In the genomic region with DNA sequence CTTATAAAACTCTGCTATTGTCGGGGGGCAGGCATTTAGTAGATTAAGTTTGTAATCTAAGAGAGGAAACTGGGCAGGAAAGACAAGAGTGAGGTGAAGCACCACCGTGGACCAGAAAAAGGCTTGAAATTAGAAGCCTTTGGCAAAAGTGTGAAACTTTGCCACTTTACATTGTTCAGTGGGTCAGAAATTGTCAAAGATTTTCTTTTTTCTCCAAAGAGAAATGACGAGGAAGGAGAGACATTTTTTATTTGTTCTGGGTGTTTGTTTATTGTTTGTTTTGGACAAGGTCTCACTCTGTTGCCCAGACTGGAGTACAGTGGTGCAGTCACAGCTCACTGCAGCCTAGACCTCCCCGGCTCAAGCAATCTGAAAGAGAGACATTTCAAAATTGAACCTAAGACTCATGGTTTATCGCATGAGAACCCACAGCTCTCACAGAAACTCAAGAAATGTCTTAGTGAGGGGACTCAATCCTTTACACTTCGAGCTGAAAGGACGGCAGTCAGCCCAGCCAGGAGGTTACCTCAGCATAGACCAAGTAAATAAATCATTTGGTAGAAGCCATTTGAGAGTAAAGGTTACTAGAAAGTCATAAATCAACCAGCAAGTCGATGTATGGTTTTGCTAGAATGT, we compare ENCODE assay signal across 9 cellular contexts.
A peak's percentile ranks its signal among the peaks of the same experiment; 100 is the strongest.
DNase-seq lines count a peak whose midpoint lies in the region; ATAC-seq lines count a peak whose summit lies in the region.
"Had no signal": no experiment of that assay in that cellular context is flagged by ENCODE, and none has a peak within 500 bp of the region (broad histone marks: within the 10 kb centered on the region; RNA-seq: fewer than 3 reads in every experiment).

No MANE protein-coding gene starts in this region.

- no peaks in the 10 kb centered on the region for H3K9me3 Mint-ChIP-seq in natural killer cell treated with Interleukin-12 subunit alpha and Interleukin-12 subunit beta and Interleukin-15 and Interleukin-18, amount 100 ng/mL, for 72 hours

- peaks cover 31 to 59% of the 10 kb centered on the region in 2 donors for H3K4me1 Mint-ChIP-seq in natural killer cell treated with Interleukin-12 subunit alpha and Interleukin-12 subunit beta and Interleukin-15 and Interleukin-18, amount 100 ng/mL, for 72 hours (ENCODE audit: low read depth in 2 of 2)

- peaks cover 5% of the 10 kb centered on the region for H3K36me3 Mint-ChIP-seq in natural killer cell treated with Interleukin-12 subunit alpha and Interleukin-12 subunit beta and Interleukin-15 and Interleukin-18, amount 100 ng/mL, for 72 hours

- H3K4me3 Mint-ChIP-seq in natural killer cell treated with Interleukin-12 subunit alpha and Interleukin-12 subunit beta and Interleukin-15 and Interleukin-18, amount 100 ng/mL, for 72 hours = peak overlapping the region; percentile 83

- DNase-seq in natural killer cell treated with Interleukin-12 subunit alpha and Interleukin-12 subunit beta and Interleukin-15 and Interleukin-18, amount 100 ng/mL, for 72 hours (ENCODE audit: low spot score) = no peak
- DNase-seq in ureter (ENCODE audit: low spot score) = no peak
- no peak for DNase-seq in effector CD8-positive, alpha-beta T cell (lab: John Stamatoyannopoulos, UW)
- DNase-seq in activated naive CD4-positive, alpha-beta T cell (lab: John Stamatoyannopoulos, UW) = no peak
- DNase-seq: left ventricle myocardium superior, SJCRH30 had no signal

- H3K27ac Mint-ChIP-seq in natural killer cell treated with Interleukin-12 subunit alpha and Interleukin-12 subunit beta and Interleukin-15 and Interleukin-18, amount 100 ng/mL, for 72 hours = peak overlapping the region; percentile 75 to 85

- ATAC-seq in GM18909 (IDR thresholded peaks at IDR 0.05; ENCODE audit: poor library complexity, unreplicated experiment) (peak; percentile 77), HG02571 (IDR thresholded peaks at IDR 0.05; ENCODE audit: unreplicated experiment) (peak; percentile 69), HG03521 (IDR thresholded peaks at IDR 0.05; ENCODE audit: unreplicated experiment) (peak; percentile 64)
- ATAC-seq in natural killer cell treated with Interleukin-12 subunit alpha and Interleukin-12 subunit beta and Interleukin-15 and Interleukin-18, amount 100 ng/mL, for 72 hours = peak; percentile 55 to 70
- ATAC-seq: left ventricle myocardium superior had no signal

- no peaks in the 10 kb centered on the region for H3K27me3 Mint-ChIP-seq in natural killer cell treated with Interleukin-12 subunit alpha and Interleukin-12 subunit beta and Interleukin-15 and Interleukin-18, amount 100 ng/mL, for 72 hours
